In genomic region chr10:44393834-44394547, GRCh38 we compare ENCODE assay signal across 19 cellular contexts.
"Had no signal": no experiment of that assay in that cellular context is flagged by ENCODE, and none has a peak within 500 bp of the region (broad histone marks: within the 10 kb centered on the region; RNA-seq: fewer than 3 reads in every experiment).

No MANE protein-coding gene starts in this region.

- H3K36me3 ChIP-seq: colonic mucosa, esophagus squamous epithelium, ovary, sigmoid colon had no signal

- H3K27me3 ChIP-seq: colonic mucosa, ovary, sigmoid colon had no signal

- H3K9me3 Mint-ChIP-seq: activated naive CD4-positive, alpha-beta T cell treated with anti-CD3 and anti-CD28 coated beads, Interleukin-2, amount 50 U/mL, for 72 hours; activated T-cell treated with anti-CD3 and anti-CD28 coated beads, Interleukin-2, amount 50 U/mL, for 24 hours; mesothelial cell of epicardium; stimulated activated effector memory CD8-positive, alpha-beta T cell treated with anti-CD3 and anti-CD28 coated beads, Interleukin-12 subunit alpha, Interleukin-12 subunit beta, amount 100 ng/mL, for 72 hours had no signal

- H3K27ac ChIP-seq: colonic mucosa, esophagus squamous epithelium, ovary, sigmoid colon, VCaP had no signal

- H3K9me3 ChIP-seq: colonic mucosa, esophagus squamous epithelium, ovary, sigmoid colon had no signal

- H3K4me1 ChIP-seq: colonic mucosa, esophagus squamous epithelium had no signal

- H3K36me3 Mint-ChIP-seq: activated naive CD4-positive, alpha-beta T cell treated with anti-CD3 and anti-CD28 coated beads, Interleukin-2, amount 50 U/mL, for 72 hours; mesothelial cell of epicardium; stimulated activated effector memory CD8-positive, alpha-beta T cell treated with anti-CD3 and anti-CD28 coated beads, Interleukin-12 subunit alpha, Interleukin-12 subunit beta, amount 100 ng/mL, for 72 hours had no signal

- DNase-seq: activated CD4-positive, alpha-beta T cell treated with anti-CD3 and anti-CD28 coated beads for 1 hour; activated CD4-positive, alpha-beta T cell treated with anti-CD3 and anti-CD28 coated beads, Interleukin-2, amount 50 U/mL, for 4 hours; activated gamma-delta T cell; activated T-cell treated with anti-CD3 and anti-CD28 coated beads, Interleukin-2, amount 50 U/mL, for 24 hours; amniotic stem cell; central memory CD4-positive, alpha-beta T cell; colonic mucosa; esophagus squamous epithelium; kidney glomerular epithelial cell; ovary; stimulated activated CD4-positive, alpha-beta T cell treated with anti-CD3 and anti-CD28 coated beads, Interleukin-12 subunit alpha, Interleukin-12 subunit beta, amount 100 ng/mL, for 4 hours; stimulated activated CD4-positive, alpha-beta T cell treated with anti-CD3 and anti-CD28 coated beads, Interleukin-2, amount 100 ng/mL, for 24 hours; T-helper 1 cell; T1000 had no signal

- H3K27ac Mint-ChIP-seq: activated naive CD4-positive, alpha-beta T cell treated with anti-CD3 and anti-CD28 coated beads, Interleukin-2, amount 50 U/mL, for 72 hours; activated T-cell treated with anti-CD3 and anti-CD28 coated beads, Interleukin-2, amount 50 U/mL, for 24 hours; mesothelial cell of epicardium; stimulated activated effector memory CD8-positive, alpha-beta T cell treated with anti-CD3 and anti-CD28 coated beads, Interleukin-12 subunit alpha, Interleukin-12 subunit beta, amount 100 ng/mL, for 72 hours had no signal

- H3K4me1 Mint-ChIP-seq: stimulated activated effector memory CD8-positive, alpha-beta T cell treated with anti-CD3 and anti-CD28 coated beads, Interleukin-12 subunit alpha, Interleukin-12 subunit beta, amount 100 ng/mL, for 72 hours had no signal

- H3K4me3 ChIP-seq: colonic mucosa, esophagus squamous epithelium, ovary, sigmoid colon had no signal

- ATAC-seq: activated naive CD4-positive, alpha-beta T cell treated with anti-CD3 and anti-CD28 coated beads, Interleukin-2, amount 50 U/mL, for 72 hours; stimulated activated effector memory CD8-positive, alpha-beta T cell treated with anti-CD3 and anti-CD28 coated beads, Interleukin-12 subunit alpha, Interleukin-12 subunit beta, amount 100 ng/mL, for 72 hours had no signal

- H3K4me3 Mint-ChIP-seq: activated T-cell treated with anti-CD3 and anti-CD28 coated beads, Interleukin-2, amount 50 U/mL, for 24 hours; mesothelial cell of epicardium; stimulated activated effector memory CD8-positive, alpha-beta T cell treated with anti-CD3 and anti-CD28 coated beads, Interleukin-12 subunit alpha, Interleukin-12 subunit beta, amount 100 ng/mL, for 72 hours had no signal
